18 cellular contexts compared by ENCODE assay signal in genomic region chr5:6637590-6637989, GRCh38.
"Had no signal": no experiment of that assay in that cellular context is flagged by ENCODE, and none has a peak within 500 bp of the region (broad histone marks: within the 10 kb centered on the region; RNA-seq: fewer than 3 reads in every experiment).

No MANE protein-coding gene starts in this region.

- H3K9me3 Mint-ChIP-seq: activated CD4-positive, alpha-beta memory T cell treated with anti-CD3 and anti-CD28 coated beads for 36 hours; activated naive CD4-positive, alpha-beta T cell treated with anti-CD3 and anti-CD28 coated beads, Interleukin-2, amount 50 U/mL, for 24 hours; activated T-cell treated with anti-CD3 and anti-CD28 coated beads, Interleukin-2, amount 50 U/mL, for 24 hours had no signal

- H3K27me3 Mint-ChIP-seq: activated CD4-positive, alpha-beta memory T cell treated with anti-CD3 and anti-CD28 coated beads for 36 hours; activated naive CD4-positive, alpha-beta T cell treated with anti-CD3 and anti-CD28 coated beads, Interleukin-2, amount 50 U/mL, for 24 hours; activated T-cell treated with anti-CD3 and anti-CD28 coated beads, Interleukin-2, amount 50 U/mL, for 24 hours had no signal

- H3K4me3 Mint-ChIP-seq: activated CD4-positive, alpha-beta memory T cell treated with anti-CD3 and anti-CD28 coated beads for 36 hours; activated naive CD4-positive, alpha-beta T cell treated with anti-CD3 and anti-CD28 coated beads, Interleukin-2, amount 50 U/mL, for 24 hours; activated T-cell treated with anti-CD3 and anti-CD28 coated beads, Interleukin-2, amount 50 U/mL, for 24 hours had no signal

- H3K27ac ChIP-seq: lower lobe of right lung had no signal

- H3K36me3 Mint-ChIP-seq: activated CD4-positive, alpha-beta memory T cell treated with anti-CD3 and anti-CD28 coated beads for 36 hours had no signal

- DNase-seq: activated CD4-positive, alpha-beta memory T cell treated with anti-CD3 and anti-CD28 coated beads for 36 hours; activated CD4-positive, alpha-beta T cell treated with anti-CD3 and anti-CD28 coated beads for 1 hour; activated T-cell treated with anti-CD3 and anti-CD28 coated beads, Interleukin-2, amount 50 U/mL, for 24 hours; caudate nucleus; foreskin fibroblast; glutamatergic neuron; hypothalamus; kidney glomerular epithelial cell; lower lobe of right lung; midbrain; stimulated activated CD4-positive, alpha-beta T cell treated with anti-CD3 and anti-CD28 coated beads, Interleukin-15, amount 100 ng/mL, for 24 hours; stimulated activated CD4-positive, alpha-beta T cell treated with anti-CD3 and anti-CD28 coated beads, Interleukin-4, amount 100 ng/mL, for 1 hour; stimulated activated naive CD4-positive, alpha-beta T cell; T-helper 9 cell; trophoblast cell had no signal

- H3K4me1 Mint-ChIP-seq: activated naive CD4-positive, alpha-beta T cell treated with anti-CD3 and anti-CD28 coated beads, Interleukin-2, amount 50 U/mL, for 24 hours had no signal

- FAIRE-seq: colon, endometrium had no signal

- H3K36me3 ChIP-seq: lower lobe of right lung had no signal

- ATAC-seq: lower lobe of right lung had no signal

- H3K9me3 ChIP-seq: lower lobe of right lung had no signal

- H3K4me3 ChIP-seq: lower lobe of right lung had no signal

- H3K27ac Mint-ChIP-seq: activated CD4-positive, alpha-beta memory T cell treated with anti-CD3 and anti-CD28 coated beads for 36 hours; activated naive CD4-positive, alpha-beta T cell treated with anti-CD3 and anti-CD28 coated beads, Interleukin-2, amount 50 U/mL, for 24 hours; activated T-cell treated with anti-CD3 and anti-CD28 coated beads, Interleukin-2, amount 50 U/mL, for 24 hours had no signal
